In genomic region chr9:128911529-128912035, GRCh38 we compare ENCODE assay signal across 8 cellular contexts. TPM values are rescaled to one million over a fixed set of nuclear protein-coding genes. Genes with fewer than 3 reads are reported as not detected.
DNase-seq lines count a peak whose midpoint lies in the region; ATAC-seq lines count a peak whose summit lies in the region.

No MANE protein-coding gene starts in this region.

- intact Hi-C loops in Right ventricle myocardium inferior (cut with DNase I) (loop anchor here (1.0 kb wide), 1 partner anchor 9 kb away; no protein-coding TSS in a partner anchor), posterior vena cava (cut with DNase I) (no loop called here)

- peak; percentile 58 for ATAC-seq in Right ventricle myocardium inferior
- ATAC-seq in HG02763 (IDR thresholded peaks at IDR 0.05; ENCODE audit: unreplicated experiment), result no peak

- peak; percentile 84 for DNase-seq in CMK (ENCODE audit: low read depth)
- DNase-seq in SW 1271 (lab: John Stamatoyannopoulos, UW), result peak; percentile 62 to 66
- peak; percentile 82 for DNase-seq in Right ventricle myocardium inferior (ENCODE audit: missing footprints)
- DNase-seq in posterior vena cava (ENCODE audit: low spot score), result peak; percentile 86
- no peak for DNase-seq in NCI-H146 treated with DMSO at 0.1 percent for 48 hours (lab: John Stamatoyannopoulos, UW; ENCODE audit: unreplicated experiment)
- DNase-seq in mesenteric fat pad (ENCODE audit: low spot score), result no peak
- no peak for DNase-seq in NCI-H524 (lab: John Stamatoyannopoulos, UW)

RNA-seq across cellular contexts. Expression of gene PHYHD1, which starts 9.2 kb away (rescaled TPM):
- total RNA-seq in Right ventricle myocardium inferior, result 30.2 TPM
- total RNA-seq in posterior vena cava, result 10 to 100 TPM; 11.4 to 24.8 TPM
- 13.6 TPM for total RNA-seq in mesenteric fat pad

RNA-seq across cellular contexts. Expression of gene LRRC8A, which starts 29.6 kb away (rescaled TPM):
- total RNA-seq in Right ventricle myocardium inferior (23.9 TPM), posterior vena cava (10 to 100 TPM; 49.1 to 58.3 TPM), mesenteric fat pad (40.5 TPM)

RNA-seq across cellular contexts. Expression of gene KYAT1, which starts 29.8 kb away (rescaled TPM):
- total RNA-seq in Right ventricle myocardium inferior (11.9 TPM), posterior vena cava (1 to 10 TPM; 5.1 to 5.5 TPM), mesenteric fat pad (3.8 TPM)

RNA-seq across cellular contexts. Expression of gene DOLK, which starts 35.8 kb away (rescaled TPM):
- total RNA-seq in Right ventricle myocardium inferior (7.5 TPM), posterior vena cava (1 to 10 TPM; 9.0 to 10.0 TPM), mesenteric fat pad (16.7 TPM)

RNA-seq across cellular contexts. Expression of gene NUP188, which starts 35.9 kb away (rescaled TPM):
- 16.0 TPM for total RNA-seq in Right ventricle myocardium inferior
- 10 to 100 TPM; 33.2 to 34.1 TPM for total RNA-seq in posterior vena cava
- total RNA-seq in mesenteric fat pad, result 50.6 TPM

Comparison
In these comparisons a context has a peak if more than half of its experiments do, and no peak if none do; other contexts are left out.
1. DNase-seq: peak in CMK (single experiment), SW 1271 (2 of 2), Right ventricle myocardium inferior (single experiment) and posterior vena cava (single experiment); none in NCI-H146 treated with DMSO at 0.1 percent for 48 hours (single experiment), mesenteric fat pad (single experiment) and NCI-H524 (0 of 2).